Comparison of ENCODE assay signal across 26 cellular contexts in genomic region chr20:42996141-42996540, GRCh38.
"Had no signal": no experiment of that assay in that cellular context is flagged by ENCODE, and none has a peak within 500 bp of the region (broad histone marks: within the 10 kb centered on the region; RNA-seq: fewer than 3 reads in every experiment).

No MANE protein-coding gene starts in this region.

- H3K4me1 ChIP-seq: stomach, suprapubic skin, testis, thyroid gland, tibial artery, tibial nerve, transverse colon, upper lobe of left lung, upper lobe of right lung, uterus, vagina had no signal

- ATAC-seq: stimulated activated effector memory CD8-positive, alpha-beta T cell treated with anti-CD3 and anti-CD28 coated beads, Interleukin-12 subunit alpha, Interleukin-12 subunit beta, amount 100 ng/mL, for 72 hours; stimulated activated memory B cell treated with anti-CD40 and anti-IgM and Interleukin-4, amounts not matched to agents 10 μg/mL and 1 μg/mL and 100 μg/mL, for 72 hours; stimulated activated naive B cell treated with anti-CD40 and anti-IgM and Interleukin-4, amounts not matched to agents 10 μg/mL and 1 μg/mL and 100 μg/mL, for 72 hours; stimulated activated naive CD8-positive, alpha-beta T cell treated with anti-CD3 and anti-CD28 coated beads, Interleukin-15, amount 100 ng/mL, for 72 hours; stimulated activated naive CD8-positive, alpha-beta T cell treated with anti-CD3 and anti-CD28 coated beads, Interleukin-15, Interleukin-2, amounts not matched to agents 100 U/mL and 50 U/mL, for 24 hours; upper lobe of right lung had no signal

- DNase-seq: stimulated activated CD4-positive, alpha-beta T cell treated with anti-CD3 and anti-CD28 coated beads, Interleukin-2, amount 100 ng/mL, for 48 hours; stimulated activated CD4-positive, alpha-beta T cell treated with anti-CD3 and anti-CD28 coated beads, Interleukin-4, amount 100 ng/mL, for 1 hour; stimulated activated CD4-positive, alpha-beta T cell treated with anti-CD3 and anti-CD28 coated beads, Interleukin-4, amount 100 ng/mL, for 24 hours; stimulated activated CD4-positive, alpha-beta T cell treated with anti-CD3 and anti-CD28 coated beads, Interleukin-4, amount 100 ng/mL, for 4 hours; stimulated activated CD8-positive, alpha-beta memory T cell treated with anti-CD3 and anti-CD28 coated beads, Interleukin-4, amount 100 ng/mL, for 48 hours; stimulated activated naive B cell treated with anti-CD40 and anti-IgM and Interleukin-4, amounts not matched to agents 10 μg/mL and 1 μg/mL and 100 μg/mL, for 72 hours; stimulated activated naive CD4-positive, alpha-beta T cell; stimulated activated naive CD4-positive, alpha-beta T cell treated with Interleukin-2 at 50 U/mL for 16 hours; stimulated activated naive CD8-positive, alpha-beta T cell treated with anti-CD3 and anti-CD28 coated beads, Interleukin-15, amount 100 ng/mL, for 72 hours; stimulated activated naive CD8-positive, alpha-beta T cell treated with anti-CD3 and anti-CD28 coated beads, Interleukin-15, Interleukin-2, amounts not matched to agents 100 U/mL and 50 U/mL, for 24 hours; stomach; substantia nigra; testis; thyroid gland; tibial artery; transverse colon; trophoblast cell; upper lobe of left lung; upper lobe of right lung; uterus had no signal

- H3K27me3 ChIP-seq: stomach, suprapubic skin, testis, thyroid gland, tibial artery, tibial nerve, transverse colon, upper lobe of left lung, upper lobe of right lung, uterus, vagina had no signal

- H3K4me3 ChIP-seq: stomach, suprapubic skin, testis, thoracic aorta, thyroid gland, tibial artery, tibial nerve, transverse colon, upper lobe of left lung, upper lobe of right lung, uterus, vagina had no signal

- H3K9me3 ChIP-seq: suprapubic skin, testis, thoracic aorta, thyroid gland, transverse colon, upper lobe of left lung, upper lobe of right lung, uterus, vagina had no signal

- H3K27ac ChIP-seq: stomach, suprapubic skin, testis, thoracic aorta, thyroid gland, tibial artery, tibial nerve, transverse colon, upper lobe of left lung, upper lobe of right lung, uterus, vagina had no signal

- H3K36me3 ChIP-seq: stomach, suprapubic skin, thoracic aorta, thyroid gland, tibial artery, tibial nerve, transverse colon, upper lobe of left lung, upper lobe of right lung, uterus, vagina had no signal
